ENCODE assay signal across 22 cellular contexts in the genomic region with DNA sequence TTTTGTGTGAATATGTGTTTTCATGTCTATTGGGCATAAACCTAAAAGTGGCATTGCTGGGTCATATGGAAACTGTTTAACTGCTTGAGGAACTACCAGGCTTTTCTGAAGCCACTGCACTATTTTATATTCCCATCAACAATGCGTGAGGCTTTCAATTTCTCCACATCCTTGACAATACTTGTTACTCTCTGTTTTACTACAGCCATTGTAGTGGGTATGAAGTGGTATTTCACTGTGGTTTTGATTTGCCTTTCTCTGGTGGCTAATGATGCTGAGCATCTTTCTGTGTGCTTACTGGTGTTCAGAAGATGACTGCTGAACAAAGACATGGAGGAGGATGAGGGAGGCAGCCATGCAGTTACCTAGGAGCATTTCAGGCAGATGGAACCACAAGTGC. TPM values are rescaled to one million over a fixed set of nuclear protein-coding genes. Genes with fewer than 3 reads are reported as not detected.
DNase-seq lines count a peak whose midpoint lies in the region; FAIRE-seq and TF ChIP-seq lines count a peak whose summit lies in the region.
"Had no signal": no experiment of that assay in that cellular context is flagged by ENCODE, and none has a peak within 500 bp of the region (broad histone marks: within the 10 kb centered on the region; RNA-seq: fewer than 3 reads in every experiment).

No MANE protein-coding gene starts in this region.

- no peak overlapping the region for H3K27ac ChIP-seq in RWPE1
- H3K27ac ChIP-seq: left lung, neutrophil, psoas muscle, SK-N-MC had no signal

- H3K36me3 Mint-ChIP-seq in activated CD4-positive, alpha-beta T cell treated with anti-CD3 and anti-CD28 coated beads, Interleukin-2, amount 10 ng/mL, durations not matched to agents 24 days and 14 days (ENCODE audit: low read depth) = peaks cover 68% of the 10 kb centered on the region
- peaks cover 82% of the 10 kb centered on the region for H3K36me3 Mint-ChIP-seq in activated T-helper 2 cell treated with anti-CD3 and anti-CD28 coated beads, Interferon-gamma antibody, Interleukin-2, Interleukin-4, amounts not matched to agents 10 μg/mL and 5 μg/mL and 100 μg/mL, durations not matched to agents 14 hours and 24 hours and 36 hours (ENCODE audit: low read depth)
- peaks cover 55% of the 10 kb centered on the region for H3K36me3 Mint-ChIP-seq in nephron progenitor cell (ENCODE audit: low read depth)

- no peaks in the 10 kb centered on the region for H3K27me3 Mint-ChIP-seq in activated CD4-positive, alpha-beta T cell treated with anti-CD3 and anti-CD28 coated beads, Interleukin-2, amount 10 ng/mL, durations not matched to agents 24 days and 14 days
- no peaks in the 10 kb centered on the region for H3K27me3 Mint-ChIP-seq in activated T-helper 2 cell treated with anti-CD3 and anti-CD28 coated beads, Interferon-gamma antibody, Interleukin-2, Interleukin-4, amounts not matched to agents 10 μg/mL and 5 μg/mL and 100 μg/mL, durations not matched to agents 14 hours and 24 hours and 36 hours (ENCODE audit: low read depth)
- no peaks in the 10 kb centered on the region for H3K27me3 Mint-ChIP-seq in nephron progenitor cell (ENCODE audit: low read depth, poor library complexity)

- TF ChIP-seq CTCF in nephron progenitor cell (IDR thresholded peaks at IDR 0.05) (no peak), RWPE1 (conservative IDR thresholded peaks at IDR 0.05; ENCODE audit: low read depth) (no peak)

- POLR2A ChIA-PET in RWPE1 (lab: Yijun Ruan, JAX; ENCODE audit: low non-redundant PET) = no interaction called here

- no peaks in the 10 kb centered on the region for H3K9me3 Mint-ChIP-seq in activated CD4-positive, alpha-beta T cell treated with anti-CD3 and anti-CD28 coated beads, Interleukin-2, amount 10 ng/mL, durations not matched to agents 24 days and 14 days
- no peaks in the 10 kb centered on the region for H3K9me3 Mint-ChIP-seq in activated T-helper 2 cell treated with anti-CD3 and anti-CD28 coated beads, Interferon-gamma antibody, Interleukin-2, Interleukin-4, amounts not matched to agents 10 μg/mL and 5 μg/mL and 100 μg/mL, durations not matched to agents 14 hours and 24 hours and 36 hours
- no peaks in the 10 kb centered on the region for H3K9me3 Mint-ChIP-seq in nephron progenitor cell

- CTCF ChIA-PET in RWPE1 (lab: Yijun Ruan, JAX) = no interaction called here

- peak overlapping the region; percentile 31 for H3K4me3 Mint-ChIP-seq in activated CD4-positive, alpha-beta T cell treated with anti-CD3 and anti-CD28 coated beads, Interleukin-2, amount 10 ng/mL, durations not matched to agents 24 days and 14 days
- peak overlapping the region; percentile 64 for H3K4me3 Mint-ChIP-seq in activated T-helper 2 cell treated with anti-CD3 and anti-CD28 coated beads, Interferon-gamma antibody, Interleukin-2, Interleukin-4, amounts not matched to agents 10 μg/mL and 5 μg/mL and 100 μg/mL, durations not matched to agents 14 hours and 24 hours and 36 hours (ENCODE audit: low read depth)
- H3K4me3 Mint-ChIP-seq in nephron progenitor cell = no peak overlapping the region

- peak; percentile 11 for FAIRE-seq in H54 (lab: Jason Lieb, UNC)

- H3K4me1 Mint-ChIP-seq in activated CD4-positive, alpha-beta T cell treated with anti-CD3 and anti-CD28 coated beads, Interleukin-2, amount 10 ng/mL, durations not matched to agents 24 days and 14 days = peaks cover 32% of the 10 kb centered on the region
- peaks cover 64% of the 10 kb centered on the region for H3K4me1 Mint-ChIP-seq in activated T-helper 2 cell treated with anti-CD3 and anti-CD28 coated beads, Interferon-gamma antibody, Interleukin-2, Interleukin-4, amounts not matched to agents 10 μg/mL and 5 μg/mL and 100 μg/mL, durations not matched to agents 14 hours and 24 hours and 36 hours (ENCODE audit: low read depth)
- H3K4me1 Mint-ChIP-seq in nephron progenitor cell = peaks cover 34% of the 10 kb centered on the region

- TF ChIP-seq POLR2A in H54 (IDR thresholded peaks at IDR 0.05; ENCODE audit: low read depth, low read length) = no peak

- no peak for DNase-seq in activated CD4-positive, alpha-beta T cell treated with anti-CD3 and anti-CD28 coated beads, Interleukin-2, amount 10 ng/mL, durations not matched to agents 24 days and 14 days
- DNase-seq in activated CD4-positive, alpha-beta T cell treated with anti-CD3 and anti-CD28 coated beads, Interleukin-2, amount 50 U/mL, for 1 hour = no peak
- no peak for DNase-seq in H54 (ENCODE audit: insufficient read length, low spot score)
- DNase-seq in activated T-helper 2 cell treated with anti-CD3 and anti-CD28 coated beads, Interferon-gamma antibody, Interleukin-2, Interleukin-4, amounts not matched to agents 10 μg/mL and 5 μg/mL and 100 μg/mL, durations not matched to agents 14 hours and 24 hours and 36 hours (ENCODE audit: low spot score) = no peak
- DNase-seq in nephron progenitor cell = no peak
- DNase-seq in hypothalamus (lab: John Stamatoyannopoulos, UW) = no peak
- no peak for DNase-seq in RWPE1 (ENCODE audit: low spot score)
- no peak for DNase-seq in HuH-7 (ENCODE audit: low spot score)
- DNase-seq: 8988T; AML-193; cortex of kidney; left lung; midbrain; NCI-H1417 treated with DMSO at 0.1 percent for 48 hours; NCI-H526 treated with DMSO at 0.1 percent for 48 hours; psoas muscle; stimulated activated CD4-positive, alpha-beta T cell treated with anti-CD3 and anti-CD28 coated beads, Interleukin-1b, Interleukin-23, amount 100 ng/mL, for 48 hours; stimulated activated naive CD4-positive, alpha-beta T cell treated with Interleukin-2 at 50 U/mL for 16 hours; T-helper 9 cell; trophoblast cell had no signal

- peak overlapping the region; percentile 82 for H3K27ac Mint-ChIP-seq in activated CD4-positive, alpha-beta T cell treated with anti-CD3 and anti-CD28 coated beads, Interleukin-2, amount 10 ng/mL, durations not matched to agents 24 days and 14 days
- peak overlapping the region; percentile 93 for H3K27ac Mint-ChIP-seq in activated T-helper 2 cell treated with anti-CD3 and anti-CD28 coated beads, Interferon-gamma antibody, Interleukin-2, Interleukin-4, amounts not matched to agents 10 μg/mL and 5 μg/mL and 100 μg/mL, durations not matched to agents 14 hours and 24 hours and 36 hours
- peak overlapping the region; percentile 54 for H3K27ac Mint-ChIP-seq in nephron progenitor cell

- intact Hi-C loops in activated CD4-positive, alpha-beta T cell treated with anti-CD3 and anti-CD28 coated beads, Interleukin-2, amount 10 ng/mL, durations not matched to agents 24 days and 14 days (cut with micrococcal nuclease) = loop anchor here (1.0 kb wide), 1 partner anchor 22 kb away; a partner anchor contains a TSS
- intact Hi-C loops in activated T-helper 2 cell treated with anti-CD3 and anti-CD28 coated beads, Interferon-gamma antibody, Interleukin-2, Interleukin-4, amounts not matched to agents 10 μg/mL and 5 μg/mL and 100 μg/mL, durations not matched to agents 14 hours and 24 hours and 36 hours (cut with micrococcal nuclease) = no loop called here

RNA-seq across cellular contexts. Expression of a gene that starts 13.2 kb away (rescaled TPM):
- 74.5 and 76.4 TPM in 2 replicates for total RNA-seq in activated CD4-positive, alpha-beta T cell treated with anti-CD3 and anti-CD28 coated beads, Interleukin-2, amount 10 ng/mL, durations not matched to agents 24 days and 14 days
- 76.6 and 77.3 TPM in 2 replicates for total RNA-seq in activated T-helper 2 cell treated with anti-CD3 and anti-CD28 coated beads, Interferon-gamma antibody, Interleukin-2, Interleukin-4, amounts not matched to agents 10 μg/mL and 5 μg/mL and 100 μg/mL, durations not matched to agents 14 hours and 24 hours and 36 hours

RNA-seq across cellular contexts. Expression of a gene that starts 22.3 kb away (rescaled TPM):
- total RNA-seq in activated CD4-positive, alpha-beta T cell treated with anti-CD3 and anti-CD28 coated beads, Interleukin-2, amount 10 ng/mL, durations not matched to agents 24 days and 14 days = 449 and 457 TPM in 2 replicates
- 615 and 617 TPM in 2 replicates for total RNA-seq in activated T-helper 2 cell treated with anti-CD3 and anti-CD28 coated beads, Interferon-gamma antibody, Interleukin-2, Interleukin-4, amounts not matched to agents 10 μg/mL and 5 μg/mL and 100 μg/mL, durations not matched to agents 14 hours and 24 hours and 36 hours
